In the genomic region with DNA sequence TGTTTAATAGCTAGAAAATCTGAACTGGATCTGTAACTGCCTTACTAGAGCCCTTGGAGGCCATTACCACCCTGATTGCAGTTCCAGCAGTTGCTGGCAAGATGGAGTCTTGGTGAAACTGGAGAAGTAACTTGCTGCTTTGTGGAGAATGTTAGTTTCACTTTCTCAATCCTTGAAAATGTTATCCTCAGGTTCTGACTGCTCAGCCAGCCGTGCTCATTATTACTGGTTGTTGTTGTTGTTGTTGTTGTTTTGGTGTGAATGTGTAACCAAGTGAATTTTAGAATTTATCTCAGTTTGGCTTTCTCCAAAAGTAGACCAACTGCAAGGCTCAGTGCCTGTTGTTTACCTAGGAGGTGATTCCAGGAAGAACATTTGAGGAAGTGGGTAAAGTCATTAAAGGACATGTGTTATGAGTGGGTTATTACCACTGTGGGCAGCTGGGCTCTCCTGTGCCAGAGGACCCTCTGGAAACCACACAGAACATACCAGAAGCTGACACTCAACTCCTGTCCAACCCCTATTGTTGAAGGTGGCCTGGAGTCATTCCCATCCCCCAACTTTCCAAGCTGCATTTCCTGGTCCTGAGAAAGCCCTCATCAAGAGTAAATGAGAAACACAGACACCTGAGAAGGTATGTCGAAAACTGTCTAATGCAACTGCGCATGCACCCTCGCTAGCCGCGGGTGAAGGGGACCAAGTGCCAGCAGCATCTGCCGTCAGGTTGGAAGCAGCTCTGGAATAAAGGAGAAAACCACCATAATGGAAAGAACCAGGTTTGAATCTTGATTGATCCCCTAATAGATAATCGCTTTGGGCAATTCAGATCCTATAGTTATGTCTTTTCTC, we compare ENCODE assay signal across 13 cellular contexts.
DNase-seq lines count a peak whose midpoint lies in the region; ATAC-seq and TF ChIP-seq lines count a peak whose summit lies in the region.
"Had no signal": no experiment of that assay in that cellular context is flagged by ENCODE, and none has a peak within 500 bp of the region (broad histone marks: within the 10 kb centered on the region; RNA-seq: fewer than 3 reads in every experiment).

No MANE protein-coding gene starts in this region.

- H3K4me3 ChIP-seq in mammary epithelial cell (replicated peaks in 1 of 3; ENCODE audit: insufficient read depth in 1 of 3, low read depth in 2 of 3, low read length in 3 of 3) = no peak overlapping the region
- no peak overlapping the region for H3K4me3 ChIP-seq in dorsolateral prefrontal cortex

- no peaks in the 10 kb centered on the region for H3K9me3 Mint-ChIP-seq in MCF 10A (ENCODE audit: unreplicated experiment)
- H3K9me3 Mint-ChIP-seq in stimulated activated naive B cell treated with anti-CD40 and anti-IgM and Interleukin-4, amounts not matched to agents 10 μg/mL and 1 μg/mL and 100 μg/mL, for 72 hours = no peaks in the 10 kb centered on the region
- H3K9me3 Mint-ChIP-seq: CD8-positive, alpha-beta T cell had no signal

- no peaks in the 10 kb centered on the region for H3K36me3 ChIP-seq in mammary epithelial cell (ENCODE audit: insufficient read depth, low read length)

- WGBS in mammary epithelial cell (ENCODE audit: low coverage, missing lambda C conversion rate) = 86% methylated on average over 6 of the region's 8 CpGs

- peak overlapping the region; percentile 69 for H2AFZ ChIP-seq in mammary epithelial cell (ENCODE audit: low read depth, low read length)

- peak; percentile 91 to 95 for ATAC-seq in stimulated activated naive B cell treated with anti-CD40 and anti-IgM and Interleukin-4, amounts not matched to agents 10 μg/mL and 1 μg/mL and 100 μg/mL, for 72 hours (replicated peaks)
- ATAC-seq: CD8-positive, alpha-beta T cell had no signal

- H3K9ac ChIP-seq in mammary epithelial cell (ENCODE audit: insufficient read depth, low read length) = no peak overlapping the region

- no TSS peak for BruUV-seq in mammary epithelial cell (replicated peaks; lab: Mats Ljungman, UMichigan)
- BruUV-seq in MCF 10A (replicated peaks; lab: Mats Ljungman, UMichigan) = no TSS peak

- POLR2A ChIA-PET in MCF 10A (lab: Yijun Ruan, JAX) = no interaction called here

- DNase-seq in mammary epithelial cell = no peak
- no peak for DNase-seq in MCF 10A (ENCODE audit: unreplicated experiment)
- DNase-seq in NCI-H2107 treated with DMSO at 0.1 percent for 48 hours (lab: John Stamatoyannopoulos, UW; ENCODE audit: unreplicated experiment) = peak; percentile 43
- DNase-seq in erythroblast (lab: John Stamatoyannopoulos, UW) = peak; percentile 13 to 25
- peak; percentile 8 for DNase-seq in stimulated activated naive B cell treated with anti-CD40 and anti-IgM and Interleukin-4, amounts not matched to agents 10 μg/mL and 1 μg/mL and 100 μg/mL, for 72 hours
- DNase-seq in dorsolateral prefrontal cortex = no peak
- DNase-seq in NCI-H2227 (lab: John Stamatoyannopoulos, UW; ENCODE audit: unreplicated experiment) = no peak
- DNase-seq in epidermal melanocyte (ENCODE audit: insufficient read length, low spot score) = no peak
- DNase-seq: CD8-positive, alpha-beta T cell; GOT3; islet precursor cell; NCI-H774 had no signal

- no peak overlapping the region for H3K27ac Mint-ChIP-seq in MCF 10A (ENCODE audit: low read depth, unreplicated experiment)
- peak overlapping the region; percentile 65 for H3K27ac Mint-ChIP-seq in stimulated activated naive B cell treated with anti-CD40 and anti-IgM and Interleukin-4, amounts not matched to agents 10 μg/mL and 1 μg/mL and 100 μg/mL, for 72 hours
- H3K27ac Mint-ChIP-seq: activated naive CD8-positive, alpha-beta T cell; CD8-positive, alpha-beta T cell had no signal

- dilution Hi-C loops in mammary epithelial cell (cut with HindIII; ENCODE audit: low sequenced_read_pairs) = no loop called here

- H3K4me1 Mint-ChIP-seq in MCF 10A (ENCODE audit: insufficient read depth, unreplicated experiment) = no peaks in the 10 kb centered on the region
- peaks cover 10 to 14% of the 10 kb centered on the region in 2 donors for H3K4me1 Mint-ChIP-seq in stimulated activated naive B cell treated with anti-CD40 and anti-IgM and Interleukin-4, amounts not matched to agents 10 μg/mL and 1 μg/mL and 100 μg/mL, for 72 hours

- H4K20me1 ChIP-seq in mammary epithelial cell (ENCODE audit: insufficient read depth, low read length) = no peaks in the 10 kb centered on the region

- H3K4me2 ChIP-seq in mammary epithelial cell (ENCODE audit: insufficient read depth, low read depth, low read length) = peak overlapping the region; percentile 0

- H3K36me3 Mint-ChIP-seq in MCF 10A (ENCODE audit: insufficient read depth, unreplicated experiment) = no peaks in the 10 kb centered on the region
- no peaks in the 10 kb centered on the region for H3K36me3 Mint-ChIP-seq in stimulated activated naive B cell treated with anti-CD40 and anti-IgM and Interleukin-4, amounts not matched to agents 10 μg/mL and 1 μg/mL and 100 μg/mL, for 72 hours
- H3K36me3 Mint-ChIP-seq: activated naive CD8-positive, alpha-beta T cell; CD8-positive, alpha-beta T cell had no signal

- CTCF ChIA-PET in mammary epithelial cell (lab: Charles Lee; ENCODE audit: low non-redundant PET) (no interaction called here), MCF 10A (lab: Yijun Ruan, JAX) (no interaction called here)

- in situ Hi-C loops in mammary epithelial cell (cut with MboI; ENCODE audit: low sequenced_read_pairs in 2 of 2) = no loop called here

- no peak overlapping the region for H3K27ac ChIP-seq in mammary epithelial cell (ENCODE audit: insufficient read depth, low read depth, low read length)
- H3K27ac ChIP-seq in dorsolateral prefrontal cortex = no peak overlapping the region

- TF ChIP-seq CTCF in mammary epithelial cell (conservative IDR thresholded peaks at IDR 0.05 in 1 of 2, IDR thresholded peaks at IDR 0.05 in 1 of 2; ENCODE audit: extremely low read depth in 1 of 2, insufficient read depth in 1 of 2, low read depth in 1 of 2, low read length in 2 of 2) (no peak), MCF 10A (IDR thresholded peaks at IDR 0.05; ENCODE audit: unreplicated experiment) (no peak), dorsolateral prefrontal cortex (IDR thresholded peaks at IDR 0.05 in 54 of 56, conservative IDR thresholded peaks at IDR 0.05 in 2 of 56; ENCODE audit: low read depth in 1 of 56, partially characterized antibody in 56 of 56) (no peak)

- H3K9me3 ChIP-seq in mammary epithelial cell (replicated peaks; ENCODE audit: insufficient read depth, low read length) = no peaks in the 10 kb centered on the region

- H3K27me3 ChIP-seq in mammary epithelial cell (ENCODE audit: insufficient read depth, low read length) = no peaks in the 10 kb centered on the region
- no peaks in the 10 kb centered on the region for H3K27me3 ChIP-seq in dorsolateral prefrontal cortex

- no peak for TF ChIP-seq POLR2A in erythroblast (IDR thresholded peaks at IDR 0.05; ENCODE audit: low read length)

- H3K4me3 Mint-ChIP-seq in MCF 10A (ENCODE audit: unreplicated experiment) = no peak overlapping the region
- peak overlapping the region in 1 of 2 donors; percentile 33 for H3K4me3 Mint-ChIP-seq in stimulated activated naive B cell treated with anti-CD40 and anti-IgM and Interleukin-4, amounts not matched to agents 10 μg/mL and 1 μg/mL and 100 μg/mL, for 72 hours
- H3K4me3 Mint-ChIP-seq: activated naive CD8-positive, alpha-beta T cell; CD8-positive, alpha-beta T cell had no signal

- H3K27me3 Mint-ChIP-seq in MCF 10A (ENCODE audit: insufficient read depth, unreplicated experiment) = no peaks in the 10 kb centered on the region
- H3K27me3 Mint-ChIP-seq in stimulated activated naive B cell treated with anti-CD40 and anti-IgM and Interleukin-4, amounts not matched to agents 10 μg/mL and 1 μg/mL and 100 μg/mL, for 72 hours = no peaks in the 10 kb centered on the region
- H3K27me3 Mint-ChIP-seq: activated naive CD8-positive, alpha-beta T cell had no signal

- intact Hi-C loops in mammary epithelial cell (cut with micrococcal nuclease) (no loop called here), MCF 10A (cut with micrococcal nuclease) (no loop called here), dorsolateral prefrontal cortex (cut with DNase I) (no loop called here)

- H3K79me2 ChIP-seq in mammary epithelial cell (ENCODE audit: insufficient read depth, low read length) = no peaks in the 10 kb centered on the region

- H3K4me1 ChIP-seq in mammary epithelial cell (ENCODE audit: insufficient read depth, low read length) = no peaks in the 10 kb centered on the region

Comparison
In these comparisons a context has a peak if more than half of its experiments do, and no peak if none do; other contexts are left out.
1. DNase-seq: peak in NCI-H2107 treated with DMSO at 0.1 percent for 48 hours (single experiment), erythroblast (2 of 2) and stimulated activated naive B cell treated with anti-CD40 and anti-IgM and Interleukin-4, amounts not matched to agents 10 μg/mL and 1 μg/mL and 100 μg/mL, for 72 hours (single experiment); none in mammary epithelial cell (single experiment), MCF 10A (single experiment), dorsolateral prefrontal cortex (0 of 10), NCI-H2227 (single experiment) and epidermal melanocyte (single experiment).